In the genomic region with DNA sequence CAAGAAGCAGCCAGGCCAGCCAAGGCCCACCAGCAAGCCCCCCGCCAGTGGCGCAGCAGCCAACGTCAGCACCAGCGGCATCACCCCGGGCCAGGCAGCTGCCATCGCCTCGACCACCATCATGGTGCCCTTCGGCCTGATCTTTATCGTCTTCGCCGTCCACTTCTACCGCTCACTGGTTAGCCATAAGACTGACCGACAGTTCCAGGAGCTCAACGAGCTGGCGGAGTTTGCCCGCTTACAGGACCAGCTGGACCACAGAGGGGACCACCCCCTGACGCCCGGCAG, we compare ENCODE assay signal across 1 cellular context.
TF ChIP-seq lines count a peak whose summit lies in the region.

No MANE protein-coding gene starts in this region.

TF ChIP-seq in IMR-90, 13 proteins besides CTCF, POLR2A, EP300 and RAD21:
- TF ChIP-seq MAFK (IDR thresholded peaks at IDR 0.05; ENCODE audit: low read depth, low read length): no peak
- no peak for TF ChIP-seq CHD1 (IDR thresholded peaks at IDR 0.05; ENCODE audit: low read depth, low read length)
- no peak for TF ChIP-seq BHLHE40 (IDR thresholded peaks at IDR 0.05; ENCODE audit: low read depth, low read length)
- no peak for TF ChIP-seq USF2 (IDR thresholded peaks at IDR 0.05; ENCODE audit: low read depth, low read length)
- no peak for TF ChIP-seq SMC3 (IDR thresholded peaks at IDR 0.05; ENCODE audit: low read depth, low read length)
- TF ChIP-seq ELK1 (IDR thresholded peaks at IDR 0.05; ENCODE audit: borderline replicate concordance, low read depth, low read length): no peak
- no peak for TF ChIP-seq MXI1 (IDR thresholded peaks at IDR 0.05; ENCODE audit: borderline replicate concordance, low read depth, low read length)
- TF ChIP-seq MAZ (IDR thresholded peaks at IDR 0.05; ENCODE audit: borderline replicate concordance, low read depth, low read length): no peak
- no peak for TF ChIP-seq RFX5 (IDR thresholded peaks at IDR 0.05; ENCODE audit: low read depth, low read length)
- no peak for TF ChIP-seq FOS (IDR thresholded peaks at IDR 0.05; ENCODE audit: low read depth, low read length)
